In genomic region chr9:6609499-6610016, GRCh38 we compare ENCODE assay signal across 22 cellular contexts. TPM values are rescaled to one million over a fixed set of nuclear protein-coding genes. Genes with fewer than 3 reads are reported as not detected.
A peak's percentile ranks its signal among the peaks of the same experiment; 100 is the strongest.
DNase-seq lines count a peak whose midpoint lies in the region; ATAC-seq, FAIRE-seq and TF ChIP-seq lines count a peak whose summit lies in the region.
"Had no signal": no experiment of that assay in that cellular context is flagged by ENCODE, and none has a peak within 500 bp of the region (broad histone marks: within the 10 kb centered on the region; RNA-seq: fewer than 3 reads in every experiment).

No MANE protein-coding gene starts in this region.

- H2AK5ac ChIP-seq in IMR-90 (ENCODE audit: low read depth, low read length) = no peak overlapping the region

- H2BK15ac ChIP-seq in IMR-90 (ENCODE audit: low read depth, low read length) = no peak overlapping the region

- H3K36me3 ChIP-seq in Caco-2 (ENCODE audit: control insufficient read depth, insufficient read depth, low read length) (no peaks in the 10 kb centered on the region; the same call in 1 of the 2 replicates), IMR-90 (ENCODE audit: control insufficient read depth, insufficient read depth, low read length) (no peaks in the 10 kb centered on the region), HepG2 (replicated peaks in 1 of 2; ENCODE audit: control insufficient read depth in 1 of 2, insufficient read depth in 2 of 2, low read length in 2 of 2) (peaks cover 15 to 48% of the 10 kb centered on the region in 2 experiments), neural progenitor cell (no peaks in the 10 kb centered on the region)
- H3K36me3 ChIP-seq: BE2C had no signal

- H3K79me2 ChIP-seq in HepG2 (ENCODE audit: insufficient read depth, low read length) = no peaks in the 10 kb centered on the region
- H3K79me2 ChIP-seq in neural progenitor cell (ENCODE audit: low read depth) = no peaks in the 10 kb centered on the region

- no peak overlapping the region for H3K56ac ChIP-seq in IMR-90 (ENCODE audit: extremely low read depth, insufficient read depth, low read length)

- no peaks in the 10 kb centered on the region for H3K27me3 Mint-ChIP-seq in Caco-2 (ENCODE audit: insufficient read depth, unreplicated experiment)
- no peaks in the 10 kb centered on the region for H3K27me3 Mint-ChIP-seq in neural progenitor cell (ENCODE audit: insufficient read depth, low read depth)
- H3K27me3 Mint-ChIP-seq: CD4-positive, CD25-positive, alpha-beta regulatory T cell; CD8-positive, alpha-beta memory T cell had no signal

- H3K14ac ChIP-seq in IMR-90 (replicated peaks; ENCODE audit: low read depth, low read length) = no peak overlapping the region

- no peaks in the 10 kb centered on the region for H3K9me1 ChIP-seq in IMR-90 (ENCODE audit: insufficient read depth, low read length)

- no peak overlapping the region for H4K5ac ChIP-seq in IMR-90 (ENCODE audit: low read depth, low read length)

- peak overlapping the region; percentile 48 for H3K27ac Mint-ChIP-seq in Caco-2 (ENCODE audit: unreplicated experiment)
- peak overlapping the region; percentile 80 for H3K27ac Mint-ChIP-seq in neural progenitor cell
- H3K27ac Mint-ChIP-seq: CD4-positive, CD25-positive, alpha-beta regulatory T cell; CD8-positive, alpha-beta memory T cell had no signal

- no peak overlapping the region for H4K91ac ChIP-seq in IMR-90 (ENCODE audit: insufficient read depth, low read depth, low read length)

- no peak for DNase-seq in Caco-2
- DNase-seq in IMR-90 = no peak
- no peak for DNase-seq in HepG2 (ENCODE audit: low spot score)
- DNase-seq in neural progenitor cell (ENCODE audit: low spot score) = no peak
- no peak for DNase-seq in T-helper 9 cell
- DNase-seq in DMS53 treated with DMSO at 0.1 percent for 48 hours (lab: John Stamatoyannopoulos, UW; ENCODE audit: unreplicated experiment) = no peak
- no peak for DNase-seq in retina
- DNase-seq: ACHN; BE2C; C1 segment of cervical spinal cord; CD4-positive, CD25-positive, alpha-beta regulatory T cell; CD8-positive, alpha-beta memory T cell; COR-L47; DMS153; DMS79 treated with DMSO at 0.1 percent for 48 hours; GF-D8; HCEC 1CT had no signal

- BruUV-seq in Caco-2 (replicated peaks; lab: Mats Ljungman, UMichigan) = no TSS peak
- BruUV-seq in IMR-90 (replicated peaks; lab: Mats Ljungman, UMichigan) = no TSS peak
- BruUV-seq in HepG2 (replicated peaks; lab: Mats Ljungman, UMichigan) = no TSS peak

- H3K4me3 Mint-ChIP-seq in Caco-2 (ENCODE audit: unreplicated experiment) = peak overlapping the region; percentile 31
- H3K4me3 Mint-ChIP-seq in neural progenitor cell = no peak overlapping the region
- H3K4me3 Mint-ChIP-seq: CD4-positive, CD25-positive, alpha-beta regulatory T cell had no signal

- TF ChIP-seq CTCF in Caco-2 (IDR thresholded peaks at IDR 0.05; ENCODE audit: insufficient read depth in 1 of 2, low read depth in 1 of 2, low read length in 1 of 2, severe bottlenecking in 1 of 2, unreplicated experiment in 1 of 2) (no peak), IMR-90 (conservative IDR thresholded peaks at IDR 0.05; ENCODE audit: low read depth, low read length) (no peak), HepG2 (CRISPR knock-in tag; IDR thresholded peaks at IDR 0.05) (no peak), neural progenitor cell (IDR thresholded peaks at IDR 0.05) (no peak)

- H3K27ac ChIP-seq in IMR-90 (ENCODE audit: insufficient read depth, low read length) (no peak overlapping the region), HepG2 (ENCODE audit: extremely low read length, insufficient read depth, low read length) (no peak overlapping the region), neural progenitor cell (no peak overlapping the region)
- H3K27ac ChIP-seq: HL-60, KMS-11 had no signal

- no peak overlapping the region for H4K8ac ChIP-seq in IMR-90 (ENCODE audit: low read depth in 2 of 2, low read length in 2 of 2)

- H3K23ac ChIP-seq in IMR-90 (ENCODE audit: low read depth, low read length) = no peak overlapping the region

- CTCF ChIA-PET in Caco-2 (lab: Charles Lee) = interaction anchor here (0.6 kb wide), 1 partner anchor 42 kb away, joined by 3 read pairs; no protein-coding TSS in a partner anchor
- CTCF ChIA-PET in IMR-90 (lab: Yijun Ruan, JAX) = no interaction called here
- CTCF ChIA-PET in HepG2 (lab: Yijun Ruan, JAX; ENCODE audit: low intra/inter-chr PET ratio, low total read pairs) = no interaction called here

- no peaks in the 10 kb centered on the region; the same call in 1 of the 2 replicates for H3K4me1 ChIP-seq in Caco-2
- H3K4me1 ChIP-seq in IMR-90 (ENCODE audit: control insufficient read depth, insufficient read depth, low read length) = no peaks in the 10 kb centered on the region
- H3K4me1 ChIP-seq in HepG2 (ENCODE audit: insufficient read depth, low read length) = peaks cover 15% of the 10 kb centered on the region
- no peaks in the 10 kb centered on the region for H3K4me1 ChIP-seq in neural progenitor cell
- H3K4me1 ChIP-seq: BE2C had no signal

- in situ Hi-C loops in IMR-90 (cut with MboI; ENCODE audit: low sequenced_read_pairs) = no loop called here
- in situ Hi-C loops in HepG2 (cut with HindIII; ENCODE audit: extremely low pct_ligation_motif_present, low pct_unique_long_range_greater_than_20kb) = no loop called here

- H3K4me3 ChIP-seq in Caco-2 (ENCODE audit: low read depth, low read length) (no peak overlapping the region), IMR-90 (ENCODE audit: insufficient read depth, low read depth, low read length) (no peak overlapping the region), HepG2 (replicated peaks in 1 of 3; ENCODE audit: insufficient read depth in 1 of 3, low read depth in 2 of 3, low read length in 3 of 3) (no peak overlapping the region), neural progenitor cell (no peak overlapping the region)

- H2BK20ac ChIP-seq in IMR-90 (ENCODE audit: low read depth, low read length) = no peak overlapping the region

- H3K27me3 ChIP-seq in Caco-2 (replicated peaks; ENCODE audit: control insufficient read depth, insufficient read depth, low read length) = no peaks in the 10 kb centered on the region
- no peaks in the 10 kb centered on the region; the same call in 1 of the 2 replicates for H3K27me3 ChIP-seq in IMR-90 (ENCODE audit: control insufficient read depth, insufficient read depth, low read length)
- no peaks in the 10 kb centered on the region for H3K27me3 ChIP-seq in HepG2 (ENCODE audit: control insufficient read depth in 1 of 2, insufficient read depth in 2 of 2, low read length in 2 of 2)
- no peaks in the 10 kb centered on the region for H3K27me3 ChIP-seq in neural progenitor cell
- H3K27me3 ChIP-seq: BE2C had no signal

- no peaks in the 10 kb centered on the region for H3K79me1 ChIP-seq in IMR-90 (ENCODE audit: low read depth in 1 of 2, low read length in 2 of 2)

- intact Hi-C loops in Caco-2 (cut with micrococcal nuclease; ENCODE audit: unreplicated experiment) (no loop called here), IMR-90 (cut with micrococcal nuclease) (no loop called here), HepG2 (cut with micrococcal nuclease; ENCODE audit: unreplicated experiment) (no loop called here)

- peaks cover 13% of the 10 kb centered on the region for H3K4me1 Mint-ChIP-seq in Caco-2 (ENCODE audit: low read depth, unreplicated experiment)
- H3K4me1 Mint-ChIP-seq in neural progenitor cell = peaks cover 4% of the 10 kb centered on the region
- H3K4me1 Mint-ChIP-seq: CD4-positive, CD25-positive, alpha-beta regulatory T cell had no signal

- H2BK5ac ChIP-seq in IMR-90 (ENCODE audit: low read depth, low read length, poor library complexity, severe bottlenecking) = no peak overlapping the region

- H3K4me2 ChIP-seq in IMR-90 (ENCODE audit: low read depth, low read length) = no peak overlapping the region
- H3K4me2 ChIP-seq in HepG2 (ENCODE audit: low read depth, low read length) = no peak overlapping the region
- H3K4me2 ChIP-seq in neural progenitor cell = no peak overlapping the region
- H3K4me2 ChIP-seq: KMS-11 had no signal

- no peaks in the 10 kb centered on the region for H3K9me3 ChIP-seq in Caco-2
- H3K9me3 ChIP-seq in IMR-90 (ENCODE audit: control insufficient read depth, insufficient read depth, low read length) = no peaks in the 10 kb centered on the region
- no peaks in the 10 kb centered on the region for H3K9me3 ChIP-seq in HepG2 (ENCODE audit: low read length)
- no peaks in the 10 kb centered on the region for H3K9me3 ChIP-seq in neural progenitor cell (ENCODE audit: low read depth)
- H3K9me3 ChIP-seq: BE2C had no signal

- no peak overlapping the region for H3K9ac ChIP-seq in IMR-90 (ENCODE audit: low read depth, low read length)
- no peak overlapping the region for H3K9ac ChIP-seq in HepG2 (ENCODE audit: insufficient read depth, low read depth, low read length)
- H3K9ac ChIP-seq in neural progenitor cell = no peak overlapping the region
- H3K9ac ChIP-seq: KMS-11 had no signal

- no peak for TF ChIP-seq RAD21 in IMR-90 (IDR thresholded peaks at IDR 0.05; ENCODE audit: low read length)
- TF ChIP-seq RAD21 in HepG2 (CRISPR knock-in tag; IDR thresholded peaks at IDR 0.05) = no peak

- dilution Hi-C loops in IMR-90 (cut with HindIII; ENCODE audit: low sequenced_read_pairs, unreplicated experiment) = no loop called here

- H2BK120ac ChIP-seq in IMR-90 (ENCODE audit: low read depth, low read length) = no peak overlapping the region

- peaks cover 85% of the 10 kb centered on the region for H3K36me3 Mint-ChIP-seq in Caco-2 (ENCODE audit: insufficient read depth, unreplicated experiment)
- peaks cover 28% of the 10 kb centered on the region for H3K36me3 Mint-ChIP-seq in neural progenitor cell
- H3K36me3 Mint-ChIP-seq: CD4-positive, CD25-positive, alpha-beta regulatory T cell; CD8-positive, alpha-beta memory T cell had no signal

- H2AFZ ChIP-seq in IMR-90 (replicated peaks; ENCODE audit: low read length, poor library complexity) (no peak overlapping the region), HepG2 (ENCODE audit: low read length) (no peak overlapping the region), neural progenitor cell (replicated peaks) (no peak overlapping the region)

- WGBS in IMR-90 (ENCODE audit: extremely low coverage in 2 of 2, insufficient read length in 1 of 2), 2 experiments = no CpG with 5 or more reads among the region's 11 CpGs
- 97% methylated on average over 9 of the region's 11 CpGs for WGBS in HepG2 (ENCODE audit: low lambda C conversion rate)

- H3K9me3 Mint-ChIP-seq in Caco-2 (ENCODE audit: unreplicated experiment) (no peaks in the 10 kb centered on the region), neural progenitor cell (no peaks in the 10 kb centered on the region)
- H3K9me3 Mint-ChIP-seq: CD8-positive, alpha-beta memory T cell had no signal

- H4K20me1 ChIP-seq in IMR-90 (ENCODE audit: insufficient read depth, low read length) (no peaks in the 10 kb centered on the region), HepG2 (ENCODE audit: insufficient read depth, low read length) (no peaks in the 10 kb centered on the region), neural progenitor cell (ENCODE audit: low read depth) (no peaks in the 10 kb centered on the region)

- no peak overlapping the region for H2AK9ac ChIP-seq in IMR-90 (replicated peaks; ENCODE audit: low read depth, low read length, poor library complexity)

- POLR2A ChIA-PET in Caco-2 (lab: Charles Lee) = no interaction called here
- POLR2A ChIA-PET in IMR-90 (lab: Charles Lee; ENCODE audit: unreplicated experiment) = no interaction called here
- POLR2A ChIA-PET in HepG2 (lab: Yijun Ruan, JAX) = no interaction called here

- no peak overlapping the region for H3K4ac ChIP-seq in IMR-90 (ENCODE audit: low read depth, low read length)

- TF ChIP-seq EP300 in HepG2 (IDR thresholded peaks at IDR 0.05; ENCODE audit: low read depth in 2 of 2, low read length in 2 of 2) = no peak
- no peak for TF ChIP-seq EP300 in HepG2 (CRISPR knock-in tag; IDR thresholded peaks at IDR 0.05; ENCODE audit: borderline replicate concordance)

- no peaks in the 10 kb centered on the region for H3F3A ChIP-seq in neural progenitor cell (ENCODE audit: low read depth)

- FAIRE-seq in HepG2 (lab: Jason Lieb, UNC) = no peak
- FAIRE-seq: HTR-8/SVneo had no signal

- ATAC-seq in IMR-90 (ENCODE audit: low read depth) (no peak), HepG2 (peak; percentile 29; the same call in 1 of the 3 replicates), GM21825 (IDR thresholded peaks at IDR 0.05; ENCODE audit: unreplicated experiment) (no peak)

- H3K18ac ChIP-seq in IMR-90 (ENCODE audit: low read depth, low read length) = no peak overlapping the region

- TF ChIP-seq POLR2A in IMR-90 (IDR thresholded peaks at IDR 0.05; ENCODE audit: low read depth, low read length) (no peak), HepG2 (IDR thresholded peaks at IDR 0.05; ENCODE audit: insufficient read depth in 1 of 2, low read depth in 2 of 2, low read length in 2 of 2) (no peak)

RNA-seq across cellular contexts. Expression of gene GLDC, which starts 36.0 kb away (rescaled TPM):
- total RNA-seq in Caco-2 (2022) = 276 and 320 TPM in 2 replicates
- 0.36 and 0.83 TPM in 2 replicates for total RNA-seq in IMR-90 (2012; rRNA removed)
- polyA plus RNA-seq in IMR-90 (2012; rRNA removed) = 0.13 and 0.50 TPM in 2 replicates
- 0.04 TPM in 1 of 2 replicates, not detected in the other for polyA plus RNA-seq in IMR-90 (2012; cell fraction: cytosol; rRNA removed)
- 0.08 TPM in 1 of 2 replicates, not detected in the other for polyA plus RNA-seq in IMR-90 (2012; cell fraction: nucleus; rRNA removed; ENCODE audit: low replicate concordance)
- 51.0 and 115 TPM in 2 replicates for total RNA-seq in HepG2 (2016; rRNA removed; fragmentation: Illumina TruSeq; extraction: Trizol)
- 10.0 and 16.1 TPM in 2 replicates for total RNA-seq in HepG2 (2016; cell fraction: cytosol; rRNA removed; fragmentation: Illumina TruSeq; extraction: Trizol; ENCODE audit: low read depth)
- 51.9 and 113 TPM in 2 replicates for total RNA-seq in HepG2 (2016; cell fraction: insoluble cytoplasmic fraction; rRNA removed; fragmentation: Illumina TruSeq; extraction: Trizol)
- total RNA-seq in HepG2 (2016; cell fraction: membrane; rRNA removed; fragmentation: Illumina TruSeq; extraction: Trizol) = 20.3 and 21.3 TPM in 2 replicates
- total RNA-seq in HepG2 (2016; cell fraction: nucleus; rRNA removed; fragmentation: Illumina TruSeq; extraction: Trizol) = 88.2 and 101 TPM in 2 replicates
- 46.9 and 59.3 TPM in 2 replicates for polyA plus RNA-seq in HepG2 (2011; rRNA removed)
- polyA plus RNA-seq in HepG2 (2011; cell fraction: cytosol; rRNA removed) = 35.5 and 38.1 TPM in 2 replicates
- polyA plus RNA-seq in HepG2 (2011; cell fraction: nucleus; rRNA removed) = 46.0 and 54.8 TPM in 2 replicates
- polyA plus RNA-seq in HepG2 (2012) = 26.9 and 61.1 TPM in 2 replicates
- 5.1 and 6.2 TPM in 2 replicates for polyA plus RNA-seq in HepG2 (2016; cell fraction: cytosol; fragmentation: Illumina TruSeq; extraction: Trizol; ENCODE audit: low read depth)
- 54.2 and 57.8 TPM in 2 replicates for polyA plus RNA-seq in HepG2 (2016; cell fraction: insoluble cytoplasmic fraction; fragmentation: Illumina TruSeq; extraction: Trizol; ENCODE audit: low read depth)
- 13.5 and 14.1 TPM in 2 replicates for polyA plus RNA-seq in HepG2 (2016; cell fraction: membrane; fragmentation: Illumina TruSeq; extraction: Trizol; ENCODE audit: low read depth)
- polyA plus RNA-seq in HepG2 (2016; cell fraction: nucleus; fragmentation: Illumina TruSeq; extraction: Trizol; ENCODE audit: insufficient read depth, low read depth) = 124 and 127 TPM in 2 replicates
- polyA minus RNA-seq in HepG2 (2011; rRNA and poly(A)+ RNA removed; ENCODE audit: low replicate concordance) = 1.3 and 104 TPM in 2 replicates
- 27.9 and 47.7 TPM in 2 replicates for polyA minus RNA-seq in HepG2 (2011; cell fraction: cytosol; rRNA and poly(A)+ RNA removed)
- 57.6 and 74.4 TPM in 2 replicates for polyA minus RNA-seq in HepG2 (2011; cell fraction: nucleus; rRNA and poly(A)+ RNA removed)
- total RNA-seq in neural progenitor cell (ENCODE audit: low replicate concordance) = 81.6 and 100 TPM in 2 replicates
- total RNA-seq: CD4-positive, CD25-positive, alpha-beta regulatory T cell; H4 had no signal
